In the genomic region with DNA sequence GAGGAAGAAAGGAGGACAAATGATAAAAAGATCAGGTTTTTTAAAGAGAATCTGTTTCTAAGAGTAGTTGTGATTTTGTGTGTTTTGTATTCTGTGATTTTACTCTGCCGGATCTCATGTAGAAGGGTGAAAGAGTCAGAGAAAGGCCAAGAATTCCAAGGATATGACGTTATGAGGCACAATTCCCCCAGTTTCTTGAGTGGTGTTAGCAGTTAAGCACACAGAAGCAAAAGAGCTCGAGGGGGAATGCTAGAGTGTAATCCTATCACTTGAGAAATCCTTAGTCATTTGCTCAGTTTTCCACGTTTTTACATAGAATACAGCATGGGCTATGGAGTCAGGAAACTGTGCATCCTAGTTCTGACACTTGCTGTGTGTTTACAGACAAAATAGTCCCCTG, we compare ENCODE assay signal across 16 cellular contexts. TPM values are rescaled to one million over a fixed set of nuclear protein-coding genes. Genes with fewer than 3 reads are reported as not detected.
A peak's percentile ranks its signal among the peaks of the same experiment; 100 is the strongest.
DNase-seq lines count a peak whose midpoint lies in the region; FAIRE-seq and TF ChIP-seq lines count a peak whose summit lies in the region.
"Had no signal": no experiment of that assay in that cellular context is flagged by ENCODE, and none has a peak within 500 bp of the region (broad histone marks: within the 10 kb centered on the region; RNA-seq: fewer than 3 reads in every experiment).

No MANE protein-coding gene starts in this region.

- WGBS in hepatocyte (ENCODE audit: low lambda C conversion rate, missing lambda C conversion rate) = 50% methylated on average over 4 of the region's 4 CpGs

- H3K27me3 Mint-ChIP-seq in MCF 10A (ENCODE audit: insufficient read depth, unreplicated experiment) = no peaks in the 10 kb centered on the region
- H3K27me3 Mint-ChIP-seq in brain = no peaks in the 10 kb centered on the region
- H3K27me3 Mint-ChIP-seq in immature natural killer cell (ENCODE audit: low read depth in 3 of 3) = no peaks in the 10 kb centered on the region
- H3K27me3 Mint-ChIP-seq: activated CD8-positive, alpha-beta T cell treated with anti-CD3 and anti-CD28 coated beads for 36 hours had no signal

- intact Hi-C loops in MCF 10A (cut with micrococcal nuclease) (no loop called here), breast epithelium (cut with DNase I; ENCODE audit: low total_unique reads) (no loop called here)

- H3K9me3 Mint-ChIP-seq in MCF 10A (ENCODE audit: unreplicated experiment) (no peaks in the 10 kb centered on the region), brain (peaks cover 0 to 10% (median 7%) of the 10 kb centered on the region in 5 experiments), immature natural killer cell (no peaks in the 10 kb centered on the region)
- H3K9me3 Mint-ChIP-seq: activated CD8-positive, alpha-beta T cell treated with anti-CD3 and anti-CD28 coated beads for 36 hours; activated naive CD4-positive, alpha-beta T cell treated with anti-CD3 and anti-CD28 coated beads for 36 hours had no signal

- no peak overlapping the region for H2AFZ ChIP-seq in hepatocyte

- H3K9me2 ChIP-seq in hepatocyte (replicated peaks; ENCODE audit: insufficient read depth) = no peaks in the 10 kb centered on the region

- TF ChIP-seq CTCF in MCF 10A (IDR thresholded peaks at IDR 0.05; ENCODE audit: unreplicated experiment) = no peak
- no peak for TF ChIP-seq CTCF in breast epithelium (IDR thresholded peaks at IDR 0.05)
- TF ChIP-seq CTCF in brain (conservative IDR thresholded peaks at IDR 0.05) = no peak
- no peak for TF ChIP-seq CTCF in hepatocyte (IDR thresholded peaks at IDR 0.05; ENCODE audit: poor library complexity)
- TF ChIP-seq CTCF in Peyer's patch (IDR thresholded peaks at IDR 0.05) = no peak

- H3K79me2 ChIP-seq in hepatocyte = no peaks in the 10 kb centered on the region

- H3K36me3 Mint-ChIP-seq in MCF 10A (ENCODE audit: insufficient read depth, unreplicated experiment) = no peaks in the 10 kb centered on the region
- H3K36me3 Mint-ChIP-seq in brain = peaks cover 28% of the 10 kb centered on the region
- H3K36me3 Mint-ChIP-seq in immature natural killer cell = peaks cover 10 to 37% (median 36%) of the 10 kb centered on the region in 3 donors

- peak; percentile 17 for DNase-seq in MCF 10A (ENCODE audit: unreplicated experiment)
- no peak for DNase-seq in breast epithelium (ENCODE audit: low spot score in 2 of 2)
- peak; percentile 44 for DNase-seq in hepatocyte (ENCODE audit: low spot score)
- DNase-seq in urothelium cell line (ENCODE audit: low spot score) = peak; percentile 74
- no peak for DNase-seq in NCI-H1092 (lab: John Stamatoyannopoulos, UW)
- no peak for DNase-seq in immature natural killer cell
- DNase-seq in Peyer's patch = no peak
- DNase-seq: activated CD8-positive, alpha-beta T cell treated with anti-CD3 and anti-CD28 coated beads for 36 hours; activated naive CD4-positive, alpha-beta T cell treated with anti-CD3 and anti-CD28 coated beads for 36 hours; gastrocnemius medialis; NCI-H1105 treated with DMSO at 0.1 percent for 48 hours; T-helper 9 cell; upper lobe of left lung had no signal

- H3K4me1 Mint-ChIP-seq in MCF 10A (ENCODE audit: insufficient read depth, unreplicated experiment) (no peaks in the 10 kb centered on the region), brain (peaks cover 6% of the 10 kb centered on the region), immature natural killer cell (no peaks in the 10 kb centered on the region)

- TF ChIP-seq POLR2A in breast epithelium (IDR thresholded peaks at IDR 0.05) (no peak), Peyer's patch (IDR thresholded peaks at IDR 0.05) (no peak)

- H3K9me3 ChIP-seq in breast epithelium = no peaks in the 10 kb centered on the region
- no peaks in the 10 kb centered on the region for H3K9me3 ChIP-seq in hepatocyte (ENCODE audit: low read depth)
- no peaks in the 10 kb centered on the region for H3K9me3 ChIP-seq in Peyer's patch
- H3K9me3 ChIP-seq: gastrocnemius medialis, upper lobe of left lung had no signal

- H3K4me2 ChIP-seq in hepatocyte = peak overlapping the region; percentile 3

- H3K4me1 ChIP-seq in breast epithelium = no peaks in the 10 kb centered on the region
- H3K4me1 ChIP-seq in hepatocyte (ENCODE audit: insufficient read depth) = peaks cover 13% of the 10 kb centered on the region
- H3K4me1 ChIP-seq in Peyer's patch = no peaks in the 10 kb centered on the region
- H3K4me1 ChIP-seq: upper lobe of left lung had no signal

- BruUV-seq in MCF 10A (replicated peaks; lab: Mats Ljungman, UMichigan) = no TSS peak

- H3K27ac Mint-ChIP-seq in MCF 10A (ENCODE audit: low read depth, unreplicated experiment) = no peak overlapping the region
- peak overlapping the region in 3 of 5 experiments; percentile 18 to 34 (median 21) for H3K27ac Mint-ChIP-seq in brain
- H3K27ac Mint-ChIP-seq in immature natural killer cell = no peak overlapping the region
- H3K27ac Mint-ChIP-seq: activated CD8-positive, alpha-beta T cell treated with anti-CD3 and anti-CD28 coated beads for 36 hours; activated naive CD4-positive, alpha-beta T cell treated with anti-CD3 and anti-CD28 coated beads for 36 hours had no signal

- H3K27ac ChIP-seq in breast epithelium (no peak overlapping the region), hepatocyte (peak overlapping the region; percentile 62), Peyer's patch (no peak overlapping the region)
- H3K27ac ChIP-seq: coronary artery, gastrocnemius medialis, upper lobe of left lung had no signal

- no peak for FAIRE-seq in urothelium cell line (lab: Jason Lieb, UNC)
- FAIRE-seq: A204.1 had no signal

- POLR2A ChIA-PET in MCF 10A (lab: Yijun Ruan, JAX) = interaction anchor here (0.6 to 2.2 kb wide), 4 partner anchors 10 to 18 kb away, joined by 3 to 5 read pairs (median 3); no protein-coding TSS in a partner anchor

- H3K4me3 ChIP-seq in breast epithelium (no peak overlapping the region), hepatocyte (no peak overlapping the region), Peyer's patch (no peak overlapping the region)
- H3K4me3 ChIP-seq: coronary artery, gastrocnemius medialis, upper lobe of left lung had no signal

- no peak overlapping the region for H3K4me3 Mint-ChIP-seq in MCF 10A (ENCODE audit: unreplicated experiment)
- no peak overlapping the region for H3K4me3 Mint-ChIP-seq in brain
- H3K4me3 Mint-ChIP-seq in immature natural killer cell = no peak overlapping the region
- H3K4me3 Mint-ChIP-seq: activated CD8-positive, alpha-beta T cell treated with anti-CD3 and anti-CD28 coated beads for 36 hours; activated naive CD4-positive, alpha-beta T cell treated with anti-CD3 and anti-CD28 coated beads for 36 hours had no signal

- H3K36me3 ChIP-seq in breast epithelium (peaks cover 6% of the 10 kb centered on the region), hepatocyte (replicated peaks; ENCODE audit: insufficient read depth, low read depth) (no peaks in the 10 kb centered on the region), Peyer's patch (peaks cover 0 to 5% (median 0%) of the 10 kb centered on the region in 3 donors)
- H3K36me3 ChIP-seq: gastrocnemius medialis had no signal

- H4K20me1 ChIP-seq in hepatocyte (ENCODE audit: insufficient read depth, poor library complexity, severe bottlenecking) = no peaks in the 10 kb centered on the region

- CTCF ChIA-PET in MCF 10A (lab: Yijun Ruan, JAX) = interaction anchor here (0.7 to 2.7 kb wide), 2 partner anchors 18 to 312 kb away, joined by 3 to 7 read pairs; no protein-coding TSS in a partner anchor

- no peaks in the 10 kb centered on the region for H3K27me3 ChIP-seq in breast epithelium
- H3K27me3 ChIP-seq in hepatocyte = no peaks in the 10 kb centered on the region
- no peaks in the 10 kb centered on the region for H3K27me3 ChIP-seq in Peyer's patch
- H3K27me3 ChIP-seq: gastrocnemius medialis, upper lobe of left lung had no signal

RNA-seq across cellular contexts. Expression of a gene that starts 34.8 kb away (rescaled TPM):
- total RNA-seq in MCF 10A (2022) = 11.8 and 15.0 TPM in 2 replicates
- total RNA-seq in breast epithelium = 10 to 100 TPM in 1 of 3 donors, 1 to 10 TPM in 2; 4.0 to 11.3 (median 7.2) TPM
- polyA plus RNA-seq in brain (ENCODE audit: insufficient read depth, low read depth, low replicate concordance) = 8.6 TPM
- 9.9 and 16.0 TPM in 2 replicates for total RNA-seq in hepatocyte
- polyA plus RNA-seq in hepatocyte = 7.4 and 7.6 TPM in 2 replicates
- polyA plus RNA-seq in immature natural killer cell = 10 to 100 TPM in 1 of 3 donors, 1 to 10 TPM in 2; 6.0 to 12.0 (median 6.8) TPM
- 10 to 100 TPM in 1 of 4 donors, 1 to 10 TPM in 3; 7.9 to 12.4 (median 9.0) TPM for total RNA-seq in Peyer's patch

RNA-seq across cellular contexts. Expression of a gene that starts 34.9 kb away (rescaled TPM):
- total RNA-seq in MCF 10A (2022) = 20.4 and 29.6 TPM in 2 replicates
- total RNA-seq in breast epithelium = under 1 TPM; 0.44 to 0.98 (median 0.96) TPM
- polyA plus RNA-seq in brain (ENCODE audit: insufficient read depth, low read depth, low replicate concordance) = 21.0 TPM
- 5.6 and 6.5 TPM in 2 replicates for total RNA-seq in hepatocyte
- 3.9 and 5.6 TPM in 2 replicates for polyA plus RNA-seq in hepatocyte
- 1 to 10 TPM; 1.6 to 2.7 (median 2.6) TPM for polyA plus RNA-seq in immature natural killer cell
- 1 to 10 TPM in 3 of 4 donors, under 1 TPM in 1; 0.54 to 5.0 (median 2.6) TPM for total RNA-seq in Peyer's patch

Comparison
In these comparisons a context has a peak if more than half of its experiments do, and no peak if none do; other contexts are left out.
1. DNase-seq: peak in MCF 10A (single experiment), hepatocyte (single experiment) and urothelium cell line (single experiment); none in breast epithelium (0 of 2), NCI-H1092 (single experiment), immature natural killer cell (0 of 3) and Peyer's patch (0 of 3).
2. H3K27ac Mint-ChIP-seq: peak in brain (3 of 5); none in MCF 10A (single experiment) and immature natural killer cell (0 of 6).